ENCODE assay signal across 8 cellular contexts in the genomic region with DNA sequence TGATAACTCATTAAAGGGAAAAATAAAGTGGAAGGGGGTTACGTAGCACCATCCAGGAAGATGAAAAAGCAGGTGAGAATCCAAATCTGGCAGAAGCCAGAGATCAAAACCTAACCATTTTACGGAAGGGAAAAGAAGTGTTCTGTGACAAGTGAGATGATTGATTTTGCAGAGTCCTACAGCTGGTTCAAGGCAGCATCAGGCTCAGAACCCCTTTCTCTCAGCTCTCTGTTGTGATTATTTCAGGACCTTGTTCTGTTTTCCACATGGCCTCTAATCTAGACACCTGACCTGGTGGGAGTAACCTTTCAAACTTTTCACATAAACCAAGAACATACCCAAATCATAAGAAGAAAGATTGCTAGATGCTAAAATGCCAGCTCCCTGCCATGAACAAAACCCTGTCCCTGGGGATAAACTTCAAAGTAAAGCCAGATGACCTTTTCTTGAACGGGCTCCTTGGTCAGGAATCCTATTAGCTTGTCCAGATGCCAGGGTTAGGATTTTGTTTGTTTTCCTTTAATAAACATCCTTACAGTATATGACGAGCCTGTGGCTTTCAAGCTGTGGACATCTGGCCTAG. TPM values are rescaled to one million over a fixed set of nuclear protein-coding genes. Genes with fewer than 3 reads are reported as not detected.
DNase-seq lines count a peak whose midpoint lies in the region; ATAC-seq and TF ChIP-seq lines count a peak whose summit lies in the region.

No MANE protein-coding gene starts in this region.

- H3K27me3 Mint-ChIP-seq in Calu3 (ENCODE audit: unreplicated experiment), result no peaks in the 10 kb centered on the region
- H3K27me3 Mint-ChIP-seq in central memory CD8-positive, alpha-beta T cell, result no peaks in the 10 kb centered on the region

- peaks cover 93% of the 10 kb centered on the region for H3K36me3 Mint-ChIP-seq in Calu3 (ENCODE audit: insufficient read depth, unreplicated experiment)
- H3K36me3 Mint-ChIP-seq in central memory CD8-positive, alpha-beta T cell (ENCODE audit: insufficient read depth), result peaks cover 10% of the 10 kb centered on the region

- H3K4me1 Mint-ChIP-seq in Calu3 (ENCODE audit: low read depth, unreplicated experiment), result no peaks in the 10 kb centered on the region
- H3K4me1 Mint-ChIP-seq in central memory CD8-positive, alpha-beta T cell, result peaks cover 79% of the 10 kb centered on the region

- DNase-seq in Calu3 (no peak), LNCaP clone FGC (ENCODE audit: low read depth) (peak; percentile 70), pons (ENCODE audit: low spot score) (peak; percentile 12), NCI-H1694 (lab: John Stamatoyannopoulos, UW) (no peak), dedifferentiated amniotic fluid mesenchymal stem cell (ENCODE audit: extremely low spot score) (no peak), NCI-H524 (lab: John Stamatoyannopoulos, UW) (no peak), midbrain (lab: John Stamatoyannopoulos, UW) (no peak)
- no peak for DNase-seq in central memory CD8-positive, alpha-beta T cell (ENCODE audit: low spot score in 2 of 2)

- peak overlapping the region; percentile 77 for H3K4me3 Mint-ChIP-seq in Calu3 (ENCODE audit: low read depth, unreplicated experiment)
- peak overlapping the region; percentile 71 for H3K4me3 Mint-ChIP-seq in central memory CD8-positive, alpha-beta T cell

- no TSS peak for BruUV-seq in Calu3 (replicated peaks; lab: Mats Ljungman, UMichigan)

- H3K27ac Mint-ChIP-seq in Calu3 (ENCODE audit: unreplicated experiment), result peak overlapping the region; percentile 60
- peak overlapping the region; percentile 88 for H3K27ac Mint-ChIP-seq in central memory CD8-positive, alpha-beta T cell (ENCODE audit: low read depth)

- H3K4me3 ChIP-seq in LNCaP clone FGC (ENCODE audit: low read depth, low read length), result no peak overlapping the region

- TF ChIP-seq CTCF in Calu3 (IDR thresholded peaks at IDR 0.05; ENCODE audit: unreplicated experiment), result no peak
- no peak for TF ChIP-seq CTCF in LNCaP clone FGC (IDR thresholded peaks at IDR 0.05; ENCODE audit: control insufficient read depth, extremely low read depth, insufficient read depth)

- intact Hi-C loops in Calu3 (cut with micrococcal nuclease; ENCODE audit: unreplicated experiment), result loop anchor here (5.0 kb wide), 2 partner anchors 34 to 176 kb away; no protein-coding TSS in a partner anchor

- CTCF ChIA-PET in Calu3 (lab: Charles Lee), result no interaction called here

- no peaks in the 10 kb centered on the region for H3K9me3 Mint-ChIP-seq in Calu3 (ENCODE audit: low read depth, unreplicated experiment)
- no peaks in the 10 kb centered on the region for H3K9me3 Mint-ChIP-seq in central memory CD8-positive, alpha-beta T cell

- ATAC-seq in central memory CD8-positive, alpha-beta T cell (replicated peaks; ENCODE audit: extremely low read depth, poor library complexity, severe bottlenecking), result no peak

RNA-seq across cellular contexts. Expression of a gene that starts 5.9 kb away (rescaled TPM):
- total RNA-seq in Calu3 (2022), result 34.0 and 55.8 TPM in 2 replicates

Comparison
In these comparisons a context has a peak if more than half of its experiments do, and no peak if none do; other contexts are left out.
1. DNase-seq: peak in LNCaP clone FGC (single experiment) and pons (single experiment); none in Calu3 (single experiment), central memory CD8-positive, alpha-beta T cell (0 of 2), NCI-H1694 (single experiment), dedifferentiated amniotic fluid mesenchymal stem cell (single experiment), NCI-H524 (0 of 2) and midbrain (single experiment).